Comparison of ENCODE assay signal across 11 cellular contexts in genomic region chr2:131156452-131157149, GRCh38. TPM values are rescaled to one million over a fixed set of nuclear protein-coding genes. Genes with fewer than 3 reads are reported as not detected.
A peak's percentile ranks its signal among the peaks of the same experiment; 100 is the strongest.
DNase-seq lines count a peak whose midpoint lies in the region; ATAC-seq and TF ChIP-seq lines count a peak whose summit lies in the region.
"Had no signal": no experiment of that assay in that cellular context is flagged by ENCODE, and none has a peak within 500 bp of the region (broad histone marks: within the 10 kb centered on the region; RNA-seq: fewer than 3 reads in every experiment).

No MANE protein-coding gene starts in this region.

- POLR2A ChIA-PET in CD8-positive, alpha-beta memory T cell (lab: Charles Lee): no interaction called here

- 92% methylated on average over 12 of the region's 12 CpGs; no CpG with 5 or more reads in 1 of the 2 experiments for WGBS in endodermal cell (ENCODE audit: insufficient coverage in 1 of 2, insufficient read length in 1 of 2), 2 experiments

- H3K79me2 ChIP-seq in MM.1S (ENCODE audit: low read length): no peaks in the 10 kb centered on the region

- H3K9me3 ChIP-seq in CD8-positive, alpha-beta memory T cell (ENCODE audit: low read length): no peaks in the 10 kb centered on the region
- H3K9me3 ChIP-seq in MM.1S (replicated peaks; ENCODE audit: insufficient read depth, low read length) (no peaks in the 10 kb centered on the region), endodermal cell (ENCODE audit: control insufficient read depth, low read length) (no peaks in the 10 kb centered on the region)

- no peaks in the 10 kb centered on the region for H3K9me3 Mint-ChIP-seq in CD8-positive, alpha-beta memory T cell
- H3K9me3 Mint-ChIP-seq in endodermal cell: no peaks in the 10 kb centered on the region
- H3K9me3 Mint-ChIP-seq in stimulated activated naive B cell treated with anti-CD40 and anti-IgM and Interleukin-4, amounts not matched to agents 10 μg/mL and 1 μg/mL and 100 μg/mL, for 72 hours: no peaks in the 10 kb centered on the region

- H3K9me2 ChIP-seq in MM.1S (replicated peaks; ENCODE audit: insufficient read depth, low read length): no peaks in the 10 kb centered on the region

- no peaks in the 10 kb centered on the region for H3K27me3 ChIP-seq in CD8-positive, alpha-beta memory T cell (ENCODE audit: insufficient read depth, low read length, poor library complexity, severe bottlenecking)
- H3K27me3 ChIP-seq in MM.1S (replicated peaks; ENCODE audit: insufficient read depth, low read length) (no peaks in the 10 kb centered on the region), endodermal cell (ENCODE audit: control insufficient read depth, insufficient read depth, low read length, poor library complexity, severe bottlenecking) (no peaks in the 10 kb centered on the region)

- H3F3A ChIP-seq in MM.1S (ENCODE audit: insufficient read depth, low read length): no peaks in the 10 kb centered on the region

- H3K36me3 Mint-ChIP-seq in CD8-positive, alpha-beta memory T cell: peaks cover 0 to 3% (median 2%) of the 10 kb centered on the region in 3 donors
- H3K36me3 Mint-ChIP-seq in endodermal cell (ENCODE audit: low read depth): no peaks in the 10 kb centered on the region
- H3K36me3 Mint-ChIP-seq in stimulated activated naive B cell treated with anti-CD40 and anti-IgM and Interleukin-4, amounts not matched to agents 10 μg/mL and 1 μg/mL and 100 μg/mL, for 72 hours: peaks cover 2 to 4% of the 10 kb centered on the region in 2 donors

- no peak overlapping the region for H3K27ac ChIP-seq in CD8-positive, alpha-beta memory T cell (ENCODE audit: low read depth, low read length)
- H3K27ac ChIP-seq in MM.1S (ENCODE audit: low read length) (no peak overlapping the region), endodermal cell (ENCODE audit: low read depth, low read length) (no peak overlapping the region)

- H3K9ac ChIP-seq in MM.1S (ENCODE audit: low read length) (no peak overlapping the region), endodermal cell (ENCODE audit: extremely low read depth, low read length, poor library complexity, severe bottlenecking) (no peak overlapping the region)

- peaks cover 15 to 27% (median 19%) of the 10 kb centered on the region in 3 donors for H3K4me1 Mint-ChIP-seq in CD8-positive, alpha-beta memory T cell
- peaks cover 4% of the 10 kb centered on the region for H3K4me1 Mint-ChIP-seq in endodermal cell
- peaks cover 26 to 33% of the 10 kb centered on the region in 2 donors for H3K4me1 Mint-ChIP-seq in stimulated activated naive B cell treated with anti-CD40 and anti-IgM and Interleukin-4, amounts not matched to agents 10 μg/mL and 1 μg/mL and 100 μg/mL, for 72 hours

- H3K27ac Mint-ChIP-seq in CD8-positive, alpha-beta memory T cell: peak overlapping the region in 7 of 8 donors; percentile 17 to 81 (median 43)
- H3K27ac Mint-ChIP-seq in endodermal cell: no peak overlapping the region
- no peak overlapping the region for H3K27ac Mint-ChIP-seq in stimulated activated naive B cell treated with anti-CD40 and anti-IgM and Interleukin-4, amounts not matched to agents 10 μg/mL and 1 μg/mL and 100 μg/mL, for 72 hours

- H3K4me3 ChIP-seq in CD8-positive, alpha-beta memory T cell (ENCODE audit: low read length): no peak overlapping the region
- H3K4me3 ChIP-seq in MM.1S (ENCODE audit: low read length) (no peak overlapping the region), endodermal cell (ENCODE audit: low read length) (no peak overlapping the region)

- no peak for ATAC-seq in stimulated activated naive B cell treated with anti-CD40 and anti-IgM and Interleukin-4, amounts not matched to agents 10 μg/mL and 1 μg/mL and 100 μg/mL, for 72 hours (replicated peaks)

- peak overlapping the region; percentile 68 for H2AFZ ChIP-seq in MM.1S (ENCODE audit: low read length)

- peak; percentile 8; the same call in 1 of the 2 replicates for TF ChIP-seq CTCF in MM.1S (IDR thresholded peaks at IDR 0.05; ENCODE audit: low read length)
- peak; percentile 52 for TF ChIP-seq CTCF in endodermal cell (conservative IDR thresholded peaks at IDR 0.05)

- H3K36me3 ChIP-seq in CD8-positive, alpha-beta memory T cell (ENCODE audit: insufficient read depth, low read length): no peaks in the 10 kb centered on the region
- H3K36me3 ChIP-seq in MM.1S (replicated peaks; ENCODE audit: insufficient read depth, low read length) (no peaks in the 10 kb centered on the region), endodermal cell (ENCODE audit: control insufficient read depth, insufficient read depth, low read length) (peaks cover 2% of the 10 kb centered on the region)

- peak overlapping the region in 6 of 7 donors; percentile 45 to 77 (median 61) for H3K4me3 Mint-ChIP-seq in CD8-positive, alpha-beta memory T cell
- no peak overlapping the region for H3K4me3 Mint-ChIP-seq in endodermal cell
- H3K4me3 Mint-ChIP-seq in stimulated activated naive B cell treated with anti-CD40 and anti-IgM and Interleukin-4, amounts not matched to agents 10 μg/mL and 1 μg/mL and 100 μg/mL, for 72 hours: no peak overlapping the region

- no peaks in the 10 kb centered on the region for H4K20me1 ChIP-seq in MM.1S (ENCODE audit: insufficient read depth, low read length)

- no peaks in the 10 kb centered on the region for H3K27me3 Mint-ChIP-seq in CD8-positive, alpha-beta memory T cell
- H3K27me3 Mint-ChIP-seq in endodermal cell (ENCODE audit: insufficient read depth): no peaks in the 10 kb centered on the region
- H3K27me3 Mint-ChIP-seq in stimulated activated naive B cell treated with anti-CD40 and anti-IgM and Interleukin-4, amounts not matched to agents 10 μg/mL and 1 μg/mL and 100 μg/mL, for 72 hours: no peaks in the 10 kb centered on the region

- H3K4me2 ChIP-seq in MM.1S (ENCODE audit: low read depth, low read length): peak overlapping the region; percentile 37

- peaks cover 12% of the 10 kb centered on the region for H3K4me1 ChIP-seq in CD8-positive, alpha-beta memory T cell (ENCODE audit: insufficient read depth, low read length)
- no peaks in the 10 kb centered on the region for H3K4me1 ChIP-seq in MM.1S (ENCODE audit: low read length)
- no peaks in the 10 kb centered on the region for H3K4me1 ChIP-seq in endodermal cell (ENCODE audit: control insufficient read depth, insufficient read depth, low read length)

- no peak for DNase-seq in CD8-positive, alpha-beta memory T cell
- DNase-seq in GM19240 (ENCODE audit: insufficient read length, low spot score): peak; percentile 13
- no peak for DNase-seq in MM.1S
- peak; percentile 63 for DNase-seq in endodermal cell
- no peak for DNase-seq in stimulated activated naive B cell treated with anti-CD40 and anti-IgM and Interleukin-4, amounts not matched to agents 10 μg/mL and 1 μg/mL and 100 μg/mL, for 72 hours
- DNase-seq in central memory CD4-positive, alpha-beta T cell: no peak
- no peak for DNase-seq in SIG-M5 treated with dmso at 0.1 percent for 504 hours (lab: John Stamatoyannopoulos, UW; ENCODE audit: unreplicated experiment)
- DNase-seq in NCI-H1417 treated with DMSO at 0.1 percent for 48 hours (lab: John Stamatoyannopoulos, UW): no peak
- DNase-seq: foreskin melanocyte, NCI-H1105 treated with DMSO at 0.1 percent for 48 hours had no signal

- CTCF ChIA-PET in CD8-positive, alpha-beta memory T cell (lab: Charles Lee): interaction anchor here (0.7 to 4.1 kb wide), 2 partner anchors 10 to 516 kb away, joined by 3 to 18 read pairs; no protein-coding TSS in a partner anchor

RNA-seq across cellular contexts. Expression of gene PLEKHB2, which starts 51.5 kb away (rescaled TPM):
- total RNA-seq in CD8-positive, alpha-beta memory T cell: 10 to 100 TPM; 47.7 to 48.2 TPM
- polyA plus RNA-seq in CD8-positive, alpha-beta memory T cell: 84.5 TPM
- total RNA-seq in endodermal cell: 10 to 100 TPM; 66.7 to 68.6 TPM
- polyA plus RNA-seq in endodermal cell (2013, experiment 1 of 2): 60.2 TPM
- polyA plus RNA-seq in endodermal cell (2013, experiment 2 of 2): 62.9 TPM

RNA-seq across cellular contexts. Expression of gene POTEE, which starts 52.7 kb away (rescaled TPM):
- under 1 TPM; 0.46 to 0.49 TPM for total RNA-seq in CD8-positive, alpha-beta memory T cell
- polyA plus RNA-seq in CD8-positive, alpha-beta memory T cell: 0.14 TPM
- 1 to 10 TPM in 1 of 2 donors, under 1 TPM in 1; 0.35 to 2.3 TPM for total RNA-seq in endodermal cell
- 0.21 TPM for polyA plus RNA-seq in endodermal cell (2013, experiment 1 of 2)
- 0.29 TPM for polyA plus RNA-seq in endodermal cell (2013, experiment 2 of 2)
- polyA plus RNA-seq: thymus had no signal

Comparison
In these comparisons a context has a peak if more than half of its experiments do, and no peak if none do; other contexts are left out.
1. DNase-seq: peak in GM19240 (single experiment) and endodermal cell (single experiment); none in CD8-positive, alpha-beta memory T cell (0 of 5), MM.1S (single experiment), stimulated activated naive B cell treated with anti-CD40 and anti-IgM and Interleukin-4, amounts not matched to agents 10 μg/mL and 1 μg/mL and 100 μg/mL, for 72 hours (single experiment), central memory CD4-positive, alpha-beta T cell (single experiment), SIG-M5 treated with dmso at 0.1 percent for 504 hours (single experiment) and NCI-H1417 treated with DMSO at 0.1 percent for 48 hours (single experiment).
2. H3K27ac Mint-ChIP-seq: peak in CD8-positive, alpha-beta memory T cell (7 of 8); none in endodermal cell (single experiment) and stimulated activated naive B cell treated with anti-CD40 and anti-IgM and Interleukin-4, amounts not matched to agents 10 μg/mL and 1 μg/mL and 100 μg/mL, for 72 hours (single experiment).
3. H3K4me3 Mint-ChIP-seq: peak in CD8-positive, alpha-beta memory T cell (6 of 7); none in endodermal cell (single experiment) and stimulated activated naive B cell treated with anti-CD40 and anti-IgM and Interleukin-4, amounts not matched to agents 10 μg/mL and 1 μg/mL and 100 μg/mL, for 72 hours (0 of 2).